ENCODE assay signal across 8 cellular contexts in the genomic region with DNA sequence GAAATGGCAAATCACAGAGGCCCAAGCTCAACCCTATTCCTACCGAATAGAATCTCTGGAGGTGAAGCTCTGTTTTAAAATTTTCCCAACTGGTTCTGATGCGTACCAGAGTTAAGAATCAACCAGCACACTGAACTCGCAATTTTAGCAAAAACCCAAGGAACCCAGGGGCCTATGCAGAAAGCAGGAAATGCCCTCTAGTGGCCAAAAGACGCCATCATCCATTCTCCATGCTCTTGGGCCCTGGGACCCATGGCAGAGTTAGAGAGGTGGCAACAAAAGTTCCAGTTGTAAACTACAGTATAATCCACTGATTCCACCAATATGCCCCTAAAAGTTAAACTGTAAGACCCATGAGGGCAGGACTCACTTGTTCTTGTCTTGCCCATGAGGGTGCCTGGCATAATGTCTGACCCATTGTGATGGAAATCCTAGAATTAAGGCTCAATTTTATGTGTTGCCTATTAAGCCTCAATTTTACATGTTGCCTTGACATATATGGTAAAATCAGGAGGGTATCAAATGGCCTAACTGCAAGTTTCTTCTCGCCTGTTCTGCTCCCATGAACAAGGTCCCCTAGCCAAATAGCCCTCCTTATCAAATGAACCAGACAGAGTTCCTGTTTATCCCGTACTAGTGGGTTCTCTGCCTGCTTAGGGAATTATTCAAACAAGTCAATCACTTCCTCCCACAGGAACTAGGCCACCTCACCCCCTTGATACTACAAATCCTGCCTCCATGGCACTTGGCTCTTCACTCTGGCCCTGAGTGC.
DNase-seq lines count a peak whose midpoint lies in the region; ATAC-seq, FAIRE-seq and TF ChIP-seq lines count a peak whose summit lies in the region.

No MANE protein-coding gene starts in this region.

- FAIRE-seq in GM19239 (lab: Jason Lieb, UNC), result peak; percentile 91

- H3K9ac ChIP-seq in BLaER1, result no peak overlapping the region

- H4K20me1 ChIP-seq in BLaER1, result no peaks in the 10 kb centered on the region

- H3K27me3 ChIP-seq in BLaER1, result no peaks in the 10 kb centered on the region

- peak; percentile 85 for ATAC-seq in HG03520 (IDR thresholded peaks at IDR 0.05; ENCODE audit: unreplicated experiment)
- peak; percentile 86 for ATAC-seq in activated CD8-positive, alpha-beta memory T cell treated with anti-CD3 and anti-CD28 coated beads, Interleukin-2, amount 10 ng/mL, durations not matched to agents 7 days and 5 days
- ATAC-seq in stimulated activated naive CD8-positive, alpha-beta T cell treated with anti-CD3 and anti-CD28 coated beads, Interleukin-15, amount 100 ng/mL, for 72 hours, result peak; percentile 86

- H3K4me3 ChIP-seq in BLaER1 (no peak overlapping the region), epithelial cell of esophagus (ENCODE audit: low read length) (no peak overlapping the region)

- peaks cover 14% of the 10 kb centered on the region for H3K4me1 ChIP-seq in BLaER1

- no peak overlapping the region for H3K4me3 Mint-ChIP-seq in activated CD8-positive, alpha-beta memory T cell treated with anti-CD3 and anti-CD28 coated beads, Interleukin-2, amount 10 ng/mL, durations not matched to agents 7 days and 5 days
- no peak overlapping the region for H3K4me3 Mint-ChIP-seq in stimulated activated naive CD8-positive, alpha-beta T cell treated with anti-CD3 and anti-CD28 coated beads, Interleukin-15, amount 100 ng/mL, for 72 hours

- H3K27me3 Mint-ChIP-seq in activated CD8-positive, alpha-beta memory T cell treated with anti-CD3 and anti-CD28 coated beads, Interleukin-2, amount 10 ng/mL, durations not matched to agents 7 days and 5 days, result peaks cover 29% of the 10 kb centered on the region
- H3K27me3 Mint-ChIP-seq in stimulated activated naive CD8-positive, alpha-beta T cell treated with anti-CD3 and anti-CD28 coated beads, Interleukin-15, amount 100 ng/mL, for 72 hours, result peaks cover 17% of the 10 kb centered on the region

- no peak overlapping the region for H3K27ac Mint-ChIP-seq in activated CD8-positive, alpha-beta memory T cell treated with anti-CD3 and anti-CD28 coated beads, Interleukin-2, amount 10 ng/mL, durations not matched to agents 7 days and 5 days
- no peak overlapping the region for H3K27ac Mint-ChIP-seq in stimulated activated naive CD8-positive, alpha-beta T cell treated with anti-CD3 and anti-CD28 coated beads, Interleukin-15, amount 100 ng/mL, for 72 hours

- H3K4me2 ChIP-seq in BLaER1, result peak overlapping the region; percentile 66

- no peaks in the 10 kb centered on the region for H3K36me3 ChIP-seq in BLaER1

- H3K27ac ChIP-seq in BLaER1, result no peak overlapping the region

- H3K9me3 Mint-ChIP-seq in activated CD8-positive, alpha-beta memory T cell treated with anti-CD3 and anti-CD28 coated beads, Interleukin-2, amount 10 ng/mL, durations not matched to agents 7 days and 5 days (ENCODE audit: low read depth), result no peaks in the 10 kb centered on the region
- no peaks in the 10 kb centered on the region for H3K9me3 Mint-ChIP-seq in stimulated activated naive CD8-positive, alpha-beta T cell treated with anti-CD3 and anti-CD28 coated beads, Interleukin-15, amount 100 ng/mL, for 72 hours

- TF ChIP-seq CTCF in epithelial cell of esophagus (IDR thresholded peaks at IDR 0.05; ENCODE audit: insufficient read depth, low read depth, low read length, missing control alignments), result peak; percentile 97

- no peaks in the 10 kb centered on the region for H3K9me3 ChIP-seq in BLaER1

- CTCF ChIA-PET in activated CD8-positive, alpha-beta memory T cell treated with anti-CD3 and anti-CD28 coated beads, Interleukin-2, amount 10 ng/mL, durations not matched to agents 7 days and 5 days (lab: Charles Lee), result interaction anchor here (0.6 to 1.9 kb wide), 10 partner anchors 8 to 240 kb away, joined by 3 to 6 read pairs (median 4); no protein-coding TSS in a partner anchor

- H3K36me3 Mint-ChIP-seq in activated CD8-positive, alpha-beta memory T cell treated with anti-CD3 and anti-CD28 coated beads, Interleukin-2, amount 10 ng/mL, durations not matched to agents 7 days and 5 days, result no peaks in the 10 kb centered on the region

- DNase-seq in GM19239 (ENCODE audit: insufficient read length, low spot score) (peak; percentile 46), NOMO-1 (lab: John Stamatoyannopoulos, UW; ENCODE audit: unreplicated experiment in 2 of 2) (peak; percentile 39 to 62), epithelial cell of esophagus (ENCODE audit: low read depth) (peak; percentile 76), myocyte (ENCODE audit: low read depth) (peak; percentile 80)
- DNase-seq in activated CD8-positive, alpha-beta memory T cell treated with anti-CD3 and anti-CD28 coated beads, Interleukin-2, amount 10 ng/mL, durations not matched to agents 7 days and 5 days, result peak; percentile 69
- DNase-seq in stimulated activated naive CD8-positive, alpha-beta T cell treated with anti-CD3 and anti-CD28 coated beads, Interleukin-15, amount 100 ng/mL, for 72 hours, result peak; percentile 60 to 65

- H3K4me1 Mint-ChIP-seq in activated CD8-positive, alpha-beta memory T cell treated with anti-CD3 and anti-CD28 coated beads, Interleukin-2, amount 10 ng/mL, durations not matched to agents 7 days and 5 days, result peaks cover 4% of the 10 kb centered on the region
- H3K4me1 Mint-ChIP-seq in stimulated activated naive CD8-positive, alpha-beta T cell treated with anti-CD3 and anti-CD28 coated beads, Interleukin-15, amount 100 ng/mL, for 72 hours, result peaks cover 15% of the 10 kb centered on the region
